ENCODE assay signal across 1 cellular context in the genomic region with DNA sequence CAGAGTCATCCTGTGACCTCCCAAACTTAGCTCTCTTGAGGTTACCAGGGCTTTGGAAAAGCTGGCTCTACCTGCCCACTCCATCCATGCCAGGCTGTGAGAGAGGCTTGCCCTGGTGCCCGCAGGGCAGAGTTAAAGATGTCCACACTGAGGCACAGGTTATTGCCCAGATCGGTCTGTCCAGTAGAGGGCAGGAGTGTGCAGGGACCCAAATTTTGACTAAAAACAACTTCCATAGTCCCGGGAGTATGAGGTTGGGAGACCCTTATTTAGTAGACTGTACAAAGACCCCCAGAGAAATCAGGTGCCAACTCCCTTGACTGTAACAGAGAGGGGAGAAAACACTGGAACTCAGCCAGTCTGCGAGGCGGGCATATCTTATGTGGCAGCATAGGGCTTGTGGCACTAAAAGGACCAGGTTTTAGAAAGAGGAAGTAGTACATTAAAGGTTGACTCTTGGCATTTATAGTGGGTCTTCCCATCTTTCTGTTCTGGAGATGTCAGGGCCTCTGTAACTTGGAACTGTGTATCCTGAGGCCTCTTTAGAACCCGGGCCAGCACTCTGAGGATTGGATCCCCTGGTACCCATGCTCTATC.
TF ChIP-seq lines count a peak whose summit lies in the region.

No MANE protein-coding gene starts in this region.

TF ChIP-seq in SK-N-SH, 30 proteins besides CTCF, POLR2A, EP300 and RAD21 (continued from another document):
- TF ChIP-seq, protein P1, sequence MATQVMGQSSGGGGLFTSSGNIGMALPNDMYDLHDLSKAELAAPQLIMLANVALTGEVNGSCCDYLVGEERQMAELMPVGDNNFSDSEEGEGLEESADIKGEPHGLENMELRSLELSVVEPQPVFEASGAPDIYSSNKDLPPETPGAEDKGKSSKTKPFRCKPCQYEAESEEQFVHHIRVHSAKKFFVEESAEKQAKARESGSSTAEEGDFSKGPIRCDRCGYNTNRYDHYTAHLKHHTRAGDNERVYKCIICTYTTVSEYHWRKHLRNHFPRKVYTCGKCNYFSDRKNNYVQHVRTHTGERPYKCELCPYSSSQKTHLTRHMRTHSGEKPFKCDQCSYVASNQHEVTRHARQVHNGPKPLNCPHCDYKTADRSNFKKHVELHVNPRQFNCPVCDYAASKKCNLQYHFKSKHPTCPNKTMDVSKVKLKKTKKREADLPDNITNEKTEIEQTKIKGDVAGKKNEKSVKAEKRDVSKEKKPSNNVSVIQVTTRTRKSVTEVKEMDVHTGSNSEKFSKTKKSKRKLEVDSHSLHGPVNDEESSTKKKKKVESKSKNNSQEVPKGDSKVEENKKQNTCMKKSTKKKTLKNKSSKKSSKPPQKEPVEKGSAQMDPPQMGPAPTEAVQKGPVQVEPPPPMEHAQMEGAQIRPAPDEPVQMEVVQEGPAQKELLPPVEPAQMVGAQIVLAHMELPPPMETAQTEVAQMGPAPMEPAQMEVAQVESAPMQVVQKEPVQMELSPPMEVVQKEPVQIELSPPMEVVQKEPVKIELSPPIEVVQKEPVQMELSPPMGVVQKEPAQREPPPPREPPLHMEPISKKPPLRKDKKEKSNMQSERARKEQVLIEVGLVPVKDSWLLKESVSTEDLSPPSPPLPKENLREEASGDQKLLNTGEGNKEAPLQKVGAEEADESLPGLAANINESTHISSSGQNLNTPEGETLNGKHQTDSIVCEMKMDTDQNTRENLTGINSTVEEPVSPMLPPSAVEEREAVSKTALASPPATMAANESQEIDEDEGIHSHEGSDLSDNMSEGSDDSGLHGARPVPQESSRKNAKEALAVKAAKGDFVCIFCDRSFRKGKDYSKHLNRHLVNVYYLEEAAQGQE (IDR thresholded peaks at IDR 0.05; ENCODE audit: low read depth, low read length) = no peak
- no peak for TF ChIP-seq NFIC (IDR thresholded peaks at IDR 0.05; ENCODE audit: borderline replicate concordance)
- TF ChIP-seq RFX5 (IDR thresholded peaks at IDR 0.05; ENCODE audit: low read length) = no peak
